ENCODE assay signal across 9 cellular contexts in genomic region chr11:57424802-57425564, GRCh38. TPM values are rescaled to one million over a fixed set of nuclear protein-coding genes. Genes with fewer than 3 reads are reported as not detected.
A peak's percentile ranks its signal among the peaks of the same experiment; 100 is the strongest.
DNase-seq lines count a peak whose midpoint lies in the region; ATAC-seq and TF ChIP-seq lines count a peak whose summit lies in the region.
"Had no signal": no experiment of that assay in that cellular context is flagged by ENCODE, and none has a peak within 500 bp of the region (broad histone marks: within the 10 kb centered on the region; RNA-seq: fewer than 3 reads in every experiment).

No MANE protein-coding gene starts in this region.

- 9 to 21% (median 14%) methylated on average over 14 to 15 of the region's 15 CpGs for whole genome bisulfite sequencing in spleen, 5 donors

- H3K27me3 Mint-ChIP-seq in activated naive CD4-positive, alpha-beta T cell treated with anti-CD3 and anti-CD28 coated beads, Interleukin-2, amount 50 U/mL, for 24 hours, result no peaks in the 10 kb centered on the region

- peaks cover 46% of the 10 kb centered on the region for H4K20me1 ChIP-seq in BLaER1

- TF ChIP-seq POLR2A in GM19193 (IDR thresholded peaks at IDR 0.05; ENCODE audit: extremely low read depth, insufficient read depth, insufficient read length), result peak; percentile 74
- no peak for TF ChIP-seq POLR2A in spleen (IDR thresholded peaks at IDR 0.05)

- H3K4me3 ChIP-seq in BLaER1, result peak overlapping the region; percentile 76
- H3K4me3 ChIP-seq in right atrium auricular region, result peak overlapping the region in 1 of 2 donors; percentile 3
- peak overlapping the region in 5 of 8 donors; percentile 1 to 76 (median 58) for H3K4me3 ChIP-seq in spleen

- no peaks in the 10 kb centered on the region for H3K9me3 ChIP-seq in BLaER1
- no peaks in the 10 kb centered on the region for H3K9me3 ChIP-seq in right atrium auricular region
- H3K9me3 ChIP-seq in spleen, result no peaks in the 10 kb centered on the region

- DNase-seq in right atrium auricular region (ENCODE audit: low spot score), result peak; percentile 94
- DNase-seq in spleen, result peak; percentile 87
- no peak for DNase-seq in middle frontal gyrus (ENCODE audit: extremely low spot score, low spot score)

- peaks cover 45% of the 10 kb centered on the region for H3K36me3 Mint-ChIP-seq in activated naive CD4-positive, alpha-beta T cell treated with anti-CD3 and anti-CD28 coated beads, Interleukin-2, amount 50 U/mL, for 24 hours

- H3K4me2 ChIP-seq in BLaER1, result peak overlapping the region; percentile 100

- peaks cover 49% of the 10 kb centered on the region for H3K4me1 Mint-ChIP-seq in activated naive CD4-positive, alpha-beta T cell treated with anti-CD3 and anti-CD28 coated beads, Interleukin-2, amount 50 U/mL, for 24 hours

- intact Hi-C loops in spleen (cut with DNase I; ENCODE audit: low total_unique reads), result no loop called here

- H3K27ac ChIP-seq in BLaER1, result peak overlapping the region; percentile 94
- peak overlapping the region; percentile 95 to 99 for H3K27ac ChIP-seq in right atrium auricular region
- peak overlapping the region; percentile 53 to 93 (median 90) for H3K27ac ChIP-seq in spleen

- peak overlapping the region; percentile 97 for H3K27ac Mint-ChIP-seq in activated naive CD4-positive, alpha-beta T cell treated with anti-CD3 and anti-CD28 coated beads, Interleukin-2, amount 50 U/mL, for 24 hours

- H3K27me3 ChIP-seq in BLaER1, result no peaks in the 10 kb centered on the region
- H3K27me3 ChIP-seq in right atrium auricular region, result no peaks in the 10 kb centered on the region
- H3K27me3 ChIP-seq in spleen (replicated peaks in 1 of 7), result no peaks in the 10 kb centered on the region

- TF ChIP-seq CTCF in right atrium auricular region (IDR thresholded peaks at IDR 0.05) (no peak), spleen (IDR thresholded peaks at IDR 0.05 in 8 of 11, conservative IDR thresholded peaks at IDR 0.05 in 3 of 11) (no peak)

- peak overlapping the region; percentile 90 for H3K9ac ChIP-seq in BLaER1

- no peaks in the 10 kb centered on the region for H3K9me3 Mint-ChIP-seq in activated naive CD4-positive, alpha-beta T cell treated with anti-CD3 and anti-CD28 coated beads, Interleukin-2, amount 50 U/mL, for 24 hours

- H3K36me3 ChIP-seq in BLaER1, result peaks cover 56% of the 10 kb centered on the region
- peaks cover 17% of the 10 kb centered on the region for H3K36me3 ChIP-seq in right atrium auricular region
- peaks cover 0 to 45% (median 8%) of the 10 kb centered on the region in 6 donors for H3K36me3 ChIP-seq in spleen

- H3K4me1 ChIP-seq in BLaER1 (peaks cover 62% of the 10 kb centered on the region), right atrium auricular region (peaks cover 0 to 60% of the 10 kb centered on the region in 2 donors), spleen (peaks cover 28 to 63% (median 45%) of the 10 kb centered on the region in 6 donors)

- H3K4me3 Mint-ChIP-seq in activated naive CD4-positive, alpha-beta T cell treated with anti-CD3 and anti-CD28 coated beads, Interleukin-2, amount 50 U/mL, for 24 hours, result peak overlapping the region; percentile 98

- peak; percentile 89 for ATAC-seq in HG03354 (IDR thresholded peaks at IDR 0.05; ENCODE audit: poor library complexity, severe bottlenecking, unreplicated experiment)
- peak; percentile 50 for ATAC-seq in SK-N-SH treated with all-trans-retinoic acid at 6 μM for 48 hours

TF ChIP-seq in SK-N-SH treated with all-trans-retinoic acid at 6 μM for 48 hours, 23 proteins besides CTCF, POLR2A, EP300 and RAD21:
- TF ChIP-seq PPARA (CRISPR knock-in tag; IDR thresholded peaks at IDR 0.05; ENCODE audit: borderline replicate concordance) (no peak), CSDC2 (CRISPR knock-in tag; IDR thresholded peaks at IDR 0.05) (no peak), ISL1 (CRISPR knock-in tag; IDR thresholded peaks at IDR 0.05) (no peak)
- TF ChIP-seq, protein P1, sequence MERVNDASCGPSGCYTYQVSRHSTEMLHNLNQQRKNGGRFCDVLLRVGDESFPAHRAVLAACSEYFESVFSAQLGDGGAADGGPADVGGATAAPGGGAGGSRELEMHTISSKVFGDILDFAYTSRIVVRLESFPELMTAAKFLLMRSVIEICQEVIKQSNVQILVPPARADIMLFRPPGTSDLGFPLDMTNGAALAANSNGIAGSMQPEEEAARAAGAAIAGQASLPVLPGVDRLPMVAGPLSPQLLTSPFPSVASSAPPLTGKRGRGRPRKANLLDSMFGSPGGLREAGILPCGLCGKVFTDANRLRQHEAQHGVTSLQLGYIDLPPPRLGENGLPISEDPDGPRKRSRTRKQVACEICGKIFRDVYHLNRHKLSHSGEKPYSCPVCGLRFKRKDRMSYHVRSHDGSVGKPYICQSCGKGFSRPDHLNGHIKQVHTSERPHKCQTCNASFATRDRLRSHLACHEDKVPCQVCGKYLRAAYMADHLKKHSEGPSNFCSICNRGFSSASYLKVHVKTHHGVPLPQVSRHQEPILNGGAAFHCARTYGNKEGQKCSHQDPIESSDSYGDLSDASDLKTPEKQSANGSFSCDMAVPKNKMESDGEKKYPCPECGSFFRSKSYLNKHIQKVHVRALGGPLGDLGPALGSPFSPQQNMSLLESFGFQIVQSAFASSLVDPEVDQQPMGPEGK (CRISPR knock-in tag; IDR thresholded peaks at IDR 0.05; ENCODE audit: borderline replicate concordance), result peak; percentile 65; the same call in 1 of the 2 replicates

RNA-seq across cellular contexts. Expression of gene SLC43A3, which starts 1.9 kb away (rescaled TPM):
- 10 to 100 TPM; 31.7 to 61.3 TPM for total RNA-seq in right atrium auricular region
- 10 to 100 TPM; 29.9 to 72.5 (median 41.7) TPM for total RNA-seq in spleen
- polyA plus RNA-seq in spleen, result 10 to 100 TPM; 15.2 to 29.1 (median 20.9) TPM
- total RNA-seq: NCI-H460 had no signal

RNA-seq across cellular contexts. Expression of gene PRG2, which starts 34.5 kb away (rescaled TPM):
- total RNA-seq in right atrium auricular region (not detected), spleen (10 to 100 TPM in 1 of 7 donors, 1 to 10 TPM in 5, not detected in 1; 1.4 to 10.5 (median 4.5) TPM)
- 1 to 10 TPM; 2.3 to 4.0 (median 2.5) TPM for polyA plus RNA-seq in spleen
- total RNA-seq: NCI-H460 had no signal

RNA-seq across cellular contexts. Expression of gene RTN4RL2, which starts 35.3 kb away (rescaled TPM):
- total RNA-seq in right atrium auricular region, result 1 to 10 TPM in 1 of 2 donors, under 1 TPM in 1; 0.94 to 1.3 TPM
- 1 to 10 TPM in 1 of 7 donors, under 1 TPM in 6; 0.37 to 2.0 (median 0.49) TPM for total RNA-seq in spleen
- under 1 TPM; 0.15 to 0.73 (median 0.29) TPM for polyA plus RNA-seq in spleen

RNA-seq across cellular contexts. Expression of gene PRG3, which starts 44.0 kb away (rescaled TPM):
- total RNA-seq in right atrium auricular region (not detected), spleen (1 to 10 TPM in 5 of 7 donors, under 1 TPM in 1, not detected in 1; 0.58 to 5.1 (median 2.7) TPM)
- under 1 TPM; 0.36 to 0.83 (median 0.43) TPM for polyA plus RNA-seq in spleen
- total RNA-seq: NCI-H460 had no signal
